ENCODE assay signal across 19 cellular contexts in genomic region chr3:17359911-17360310, GRCh38.
DNase-seq lines count a peak whose midpoint lies in the region; ATAC-seq and TF ChIP-seq lines count a peak whose summit lies in the region.
"Had no signal": no experiment of that assay in that cellular context is flagged by ENCODE, and none has a peak within 500 bp of the region (broad histone marks: within the 10 kb centered on the region; RNA-seq: fewer than 3 reads in every experiment).

No MANE protein-coding gene starts in this region.

- WGBS in mesenchymal stem cell: no CpG with 5 or more reads among the region's 1 CpG
- 71% methylated on average over 1 of the region's 1 CpG for WGBS in SK-N-SH (ENCODE audit: low lambda C conversion rate)

- no peak for TF ChIP-seq EP300 in SK-N-SH (IDR thresholded peaks at IDR 0.05; ENCODE audit: borderline replicate concordance in 1 of 2, low read depth in 1 of 2, low read length in 1 of 2)

- H3K4me3 ChIP-seq in mesenchymal stem cell (ENCODE audit: insufficient read depth in 1 of 2, low read depth in 1 of 2, low read length in 2 of 2): no peak overlapping the region
- H3K4me3 ChIP-seq in SK-N-SH (ENCODE audit: low read depth in 2 of 2, low read length in 1 of 2): no peak overlapping the region
- H3K4me3 ChIP-seq: BLaER1, GM23248 had no signal

- H3K79me2 ChIP-seq in SK-N-SH (ENCODE audit: insufficient read depth): no peaks in the 10 kb centered on the region

- H4K8ac ChIP-seq in mesenchymal stem cell (ENCODE audit: low read length): no peak overlapping the region

- H3K23ac ChIP-seq in mesenchymal stem cell (ENCODE audit: low read length in 2 of 2): no peak overlapping the region

- no peaks in the 10 kb centered on the region for H4K20me1 ChIP-seq in SK-N-SH (ENCODE audit: insufficient read depth)
- H4K20me1 ChIP-seq: BLaER1 had no signal

- TF ChIP-seq RAD21 in SK-N-SH (IDR thresholded peaks at IDR 0.05; ENCODE audit: low read length): no peak

- H3K9me2 ChIP-seq in SK-N-SH: no peaks in the 10 kb centered on the region

- ATAC-seq in HG02610 (IDR thresholded peaks at IDR 0.05; ENCODE audit: unreplicated experiment) (no peak), HG03196 (IDR thresholded peaks at IDR 0.05; ENCODE audit: unreplicated experiment) (no peak)

- no peaks in the 10 kb centered on the region for H3K9me3 ChIP-seq in mesenchymal stem cell (ENCODE audit: control insufficient read depth, low read length)
- H3K9me3 ChIP-seq in SK-N-SH: no peaks in the 10 kb centered on the region
- H3K9me3 ChIP-seq: BLaER1 had no signal

- H2BK5ac ChIP-seq in mesenchymal stem cell (ENCODE audit: low read depth, low read length, poor library complexity, severe bottlenecking): no peak overlapping the region

- H3K4me1 ChIP-seq in mesenchymal stem cell (ENCODE audit: control insufficient read depth, insufficient read depth, low read depth, low read length) (no peaks in the 10 kb centered on the region), SK-N-SH (ENCODE audit: control insufficient read depth in 1 of 2, insufficient read depth in 2 of 2, low read depth in 1 of 2, low read length in 1 of 2) (no peaks in the 10 kb centered on the region; a peak in 1 of 4 replicates)
- H3K4me1 ChIP-seq: BLaER1 had no signal

- TF ChIP-seq CTCF in VCaP (conservative IDR thresholded peaks at IDR 0.05) (no peak), SK-N-SH (IDR thresholded peaks at IDR 0.05) (no peak)

- H2BK120ac ChIP-seq in mesenchymal stem cell (ENCODE audit: low read depth, low read length): no peak overlapping the region

- no peak overlapping the region for H3K14ac ChIP-seq in mesenchymal stem cell (ENCODE audit: low read length in 2 of 2)

- DNase-seq in EH (ENCODE audit: low read depth): peak; percentile 32
- peak; percentile 67 for DNase-seq in fibroblast of peridontal ligament (ENCODE audit: extremely low read depth)
- peak; percentile 6 for DNase-seq in mesenchymal stem cell
- DNase-seq in NCI-H1092 (lab: John Stamatoyannopoulos, UW): no peak
- DNase-seq in SK-N-SH: no peak
- DNase-seq: CD4-positive, alpha-beta T cell; CD8-positive, alpha-beta memory T cell; DMS 273 treated with DMSO at 0.1 percent for 48 hours; DMS79; GF-D8; GM23248; H7; HCEC 1CT had no signal

- no peak overlapping the region for H2BK12ac ChIP-seq in mesenchymal stem cell (ENCODE audit: low read length in 2 of 2)

- H3K4me2 ChIP-seq in mesenchymal stem cell (ENCODE audit: low read length, poor library complexity, severe bottlenecking): no peak overlapping the region
- no peak overlapping the region for H3K4me2 ChIP-seq in SK-N-SH
- H3K4me2 ChIP-seq: BLaER1 had no signal

- H3K36me3 ChIP-seq in mesenchymal stem cell (ENCODE audit: control insufficient read depth in 1 of 2, insufficient read depth in 2 of 2, low read depth in 1 of 2, low read length in 2 of 2) (no peaks in the 10 kb centered on the region), SK-N-SH (replicated peaks in 1 of 2; ENCODE audit: control insufficient read depth in 1 of 2, insufficient read depth in 2 of 2, low read length in 1 of 2) (peaks cover 3% of the 10 kb centered on the region in 2 experiments)
- H3K36me3 ChIP-seq: BLaER1 had no signal

- CTCF ChIA-PET in SK-N-SH (lab: Yijun Ruan, JAX): no interaction called here

- H3K27ac ChIP-seq in VCaP (peak overlapping the region; percentile 31), mesenchymal stem cell (ENCODE audit: low read length, poor library complexity, severe bottlenecking) (no peak overlapping the region), SK-N-SH (ENCODE audit: low read depth in 2 of 2, low read length in 1 of 2) (no peak overlapping the region)
- H3K27ac ChIP-seq: 22Rv1, BLaER1, C4-2B, GM23248 had no signal

- POLR2A ChIA-PET in SK-N-SH (lab: Yijun Ruan, JAX): no interaction called here

- H3K4ac ChIP-seq in mesenchymal stem cell (ENCODE audit: low read depth in 1 of 2, low read length in 2 of 2): no peak overlapping the region

- H3F3A ChIP-seq in SK-N-SH (replicated peaks; ENCODE audit: insufficient read depth): no peaks in the 10 kb centered on the region

- no peak overlapping the region for H2AK5ac ChIP-seq in mesenchymal stem cell (ENCODE audit: low read length, severe bottlenecking)

- H4K91ac ChIP-seq in mesenchymal stem cell (ENCODE audit: low read length): no peak overlapping the region

- H2AFZ ChIP-seq in mesenchymal stem cell (ENCODE audit: low read depth, low read length): no peak overlapping the region
- no peak overlapping the region for H2AFZ ChIP-seq in SK-N-SH (ENCODE audit: low read depth)
- H2AFZ ChIP-seq: GM23248 had no signal

- no peak overlapping the region for H3K9ac ChIP-seq in mesenchymal stem cell (ENCODE audit: low read length)
- H3K9ac ChIP-seq in SK-N-SH: no peak overlapping the region
- H3K9ac ChIP-seq: BLaER1, GM23248 had no signal

- H3K27me3 ChIP-seq in mesenchymal stem cell (ENCODE audit: control insufficient read depth in 1 of 2, insufficient read depth in 1 of 2, low read length in 2 of 2) (no peaks in the 10 kb centered on the region), SK-N-SH (ENCODE audit: insufficient read depth) (no peaks in the 10 kb centered on the region)
- H3K27me3 ChIP-seq: BLaER1 had no signal

- H3K79me1 ChIP-seq in mesenchymal stem cell (replicated peaks; ENCODE audit: low read length, poor library complexity, severe bottlenecking): no peaks in the 10 kb centered on the region

- H3K18ac ChIP-seq in mesenchymal stem cell (ENCODE audit: low read depth in 1 of 2, low read length in 2 of 2): no peak overlapping the region

- no peak overlapping the region for H2BK15ac ChIP-seq in mesenchymal stem cell (ENCODE audit: low read depth, poor library complexity, severe bottlenecking)

TF ChIP-seq in SK-N-SH, 30 proteins besides CTCF, POLR2A, EP300 and RAD21:
- no peak for TF ChIP-seq MXI1 (IDR thresholded peaks at IDR 0.05; ENCODE audit: low read depth, low read length)
- no peak for TF ChIP-seq TEAD4 (IDR thresholded peaks at IDR 0.05; ENCODE audit: borderline replicate concordance, insufficient read depth)

Comparison
In these comparisons a context has a peak if more than half of its experiments do, and no peak if none do; other contexts are left out.
1. DNase-seq: peak in EH (single experiment), fibroblast of peridontal ligament (single experiment) and mesenchymal stem cell (single experiment); none in NCI-H1092 (single experiment) and SK-N-SH (single experiment).